8 cellular contexts compared by ENCODE assay signal in the genomic region with DNA sequence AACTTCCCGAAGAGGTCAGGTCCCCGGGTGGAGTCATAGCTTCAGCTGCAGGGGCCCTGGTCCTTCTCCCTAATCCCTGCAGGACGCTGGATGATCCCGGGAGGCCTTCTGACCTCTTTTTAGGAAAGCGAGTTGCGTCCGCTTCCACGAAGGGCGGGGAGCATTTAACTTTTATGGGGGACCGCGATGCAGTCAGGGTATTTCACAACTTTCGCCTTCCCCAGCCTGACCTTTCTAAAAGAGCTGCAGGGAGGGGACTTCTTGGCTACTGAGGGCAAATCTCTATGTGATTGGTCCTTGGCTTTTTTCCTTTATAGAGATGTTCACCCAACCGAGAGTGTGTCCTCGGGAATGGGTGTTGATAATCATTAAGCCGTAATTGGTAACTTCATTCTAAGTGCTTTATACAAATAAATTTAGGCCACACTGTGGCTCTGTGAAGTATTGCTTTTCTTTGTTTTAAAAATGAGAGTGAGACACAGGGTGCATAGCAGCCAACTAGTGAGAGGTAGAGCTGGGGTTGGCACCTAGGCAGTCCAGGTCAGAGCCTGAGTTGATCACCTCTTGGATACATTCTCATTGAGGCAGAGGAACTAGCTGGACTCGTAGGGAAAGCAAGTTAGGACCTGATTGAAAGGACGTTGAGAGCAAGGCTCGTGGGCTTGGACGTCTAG. TPM values are rescaled to one million over a fixed set of nuclear protein-coding genes. Genes with fewer than 3 reads are reported as not detected.
DNase-seq lines count a peak whose midpoint lies in the region; ATAC-seq and TF ChIP-seq lines count a peak whose summit lies in the region.

No MANE protein-coding gene starts in this region.

- H3K27me3 ChIP-seq in SJSA1 (replicated peaks): no peaks in the 10 kb centered on the region
- H3K27me3 ChIP-seq in endodermal cell (ENCODE audit: control insufficient read depth, insufficient read depth, low read length, poor library complexity, severe bottlenecking): no peaks in the 10 kb centered on the region
- H3K27me3 ChIP-seq in mucosa of rectum (ENCODE audit: control insufficient read depth in 2 of 2, insufficient read depth in 2 of 2, low read length in 2 of 2): no peaks in the 10 kb centered on the region

- H3K27ac Mint-ChIP-seq in endodermal cell: no peak overlapping the region

- H3K4me1 Mint-ChIP-seq in endodermal cell: peaks cover 9% of the 10 kb centered on the region

- DNase-seq in activated CD4-positive, alpha-beta T cell treated with anti-CD3 and anti-CD28 coated beads for 48 hours: peak; percentile 15
- no peak for DNase-seq in activated CD4-positive, alpha-beta T cell treated with anti-CD3 and anti-CD28 coated beads, Interleukin-2, amount 50 U/mL, for 1 hour
- DNase-seq in SJSA1 (ENCODE audit: low read depth in 1 of 2, low spot score in 2 of 2): no peak
- peak; percentile 60 for DNase-seq in endodermal cell
- DNase-seq in ureter (ENCODE audit: low spot score): no peak
- DNase-seq in effector CD4-positive, alpha-beta T cell: no peak

- peaks cover 12% of the 10 kb centered on the region for H3K9me3 Mint-ChIP-seq in endodermal cell

- ATAC-seq in HG02885 (IDR thresholded peaks at IDR 0.05; ENCODE audit: poor library complexity, unreplicated experiment): peak; percentile 7

- H3K4me1 ChIP-seq in SJSA1 (replicated peaks): peaks cover 9% of the 10 kb centered on the region; the same call in 1 of the 2 replicates
- H3K4me1 ChIP-seq in endodermal cell (ENCODE audit: control insufficient read depth, insufficient read depth, low read length): no peaks in the 10 kb centered on the region
- H3K4me1 ChIP-seq in mucosa of rectum (ENCODE audit: control insufficient read depth in 2 of 2, insufficient read depth in 2 of 2, low read length in 2 of 2): peaks cover 3 to 10% of the 10 kb centered on the region in 2 donors

- H3K4me3 ChIP-seq in SJSA1 (peak overlapping the region; percentile 59), endodermal cell (ENCODE audit: low read length) (peak overlapping the region; percentile 93), mucosa of rectum (ENCODE audit: low read length in 2 of 2) (peak overlapping the region; percentile 83 to 93)

- H3K27ac ChIP-seq in SJSA1 (no peak overlapping the region), endodermal cell (ENCODE audit: low read depth, low read length) (no peak overlapping the region), mucosa of rectum (ENCODE audit: low read depth in 2 of 2, low read length in 2 of 2) (peak overlapping the region in 1 of 2 donors; percentile 61)

- H3K36me3 ChIP-seq in SJSA1: peaks cover 25% of the 10 kb centered on the region
- H3K36me3 ChIP-seq in endodermal cell (ENCODE audit: control insufficient read depth, insufficient read depth, low read length): peaks cover 7% of the 10 kb centered on the region
- H3K36me3 ChIP-seq in mucosa of rectum (ENCODE audit: control insufficient read depth in 2 of 2, insufficient read depth in 2 of 2, low read length in 2 of 2): peaks cover 17 to 18% of the 10 kb centered on the region in 2 donors

- H3K36me3 Mint-ChIP-seq in endodermal cell (ENCODE audit: low read depth): peaks cover 25% of the 10 kb centered on the region

- H3K4me3 Mint-ChIP-seq in endodermal cell: peak overlapping the region; percentile 85

- peaks cover 14% of the 10 kb centered on the region for H3K27me3 Mint-ChIP-seq in endodermal cell (ENCODE audit: insufficient read depth)

- 0 out of 2 replicates have a peak, but pooled peaks cover 3% of the 10 kb centered on the region for H3K9me3 ChIP-seq in SJSA1 (replicated peaks)
- H3K9me3 ChIP-seq in endodermal cell (ENCODE audit: control insufficient read depth, low read length): peaks cover under 1% of the 10 kb centered on the region
- peaks cover 10 to 12% of the 10 kb centered on the region in 2 donors for H3K9me3 ChIP-seq in mucosa of rectum (ENCODE audit: control insufficient read depth in 2 of 2, low read length in 2 of 2)

- TF ChIP-seq CTCF in endodermal cell (conservative IDR thresholded peaks at IDR 0.05): no peak

- H3K9ac ChIP-seq in endodermal cell (ENCODE audit: extremely low read depth, low read length, poor library complexity, severe bottlenecking) (peak overlapping the region; percentile 42), mucosa of rectum (ENCODE audit: low read depth in 1 of 2, low read length in 2 of 2) (peak overlapping the region; percentile 71 to 82)

- 19 to 26% methylated on average over 15 to 19 of the region's 19 CpGs for WGBS in endodermal cell (ENCODE audit: insufficient coverage in 1 of 2, insufficient read length in 1 of 2), 2 experiments

RNA-seq across cellular contexts. Expression of a gene that starts 0.8 kb away (rescaled TPM):
- 4.3 and 9.7 TPM in 2 replicates for total RNA-seq in SJSA1 (2014; rRNA removed; shearing (Covaris generic))
- 1 to 10 TPM; 3.8 to 5.7 TPM for total RNA-seq in endodermal cell
- polyA plus RNA-seq in endodermal cell (2013, experiment 1 of 2): 3.2 TPM
- polyA plus RNA-seq in endodermal cell (2013, experiment 2 of 2): 3.6 TPM
- 8.8 TPM for total RNA-seq in ureter

RNA-seq across cellular contexts. Expression of a gene that starts 19.6 kb away (rescaled TPM):
- total RNA-seq in SJSA1 (2014; rRNA removed; shearing (Covaris generic)): 6.1 and 11.2 TPM in 2 replicates
- total RNA-seq in endodermal cell (10 to 100 TPM in 1 of 2 donors, 1 to 10 TPM in 1; 9.7 to 12.7 TPM), ureter (9.1 TPM)
- 12.0 TPM for polyA plus RNA-seq in endodermal cell (2013, experiment 1 of 2)
- polyA plus RNA-seq in endodermal cell (2013, experiment 2 of 2): 8.7 TPM

RNA-seq across cellular contexts. Expression of a gene that starts 21.6 kb away (rescaled TPM):
- 8.1 and 9.6 TPM in 2 replicates for total RNA-seq in SJSA1 (2014; rRNA removed; shearing (Covaris generic))
- 1 to 10 TPM; 5.0 to 6.0 TPM for total RNA-seq in endodermal cell
- 8.4 TPM for polyA plus RNA-seq in endodermal cell (2013, experiment 1 of 2)
- 7.0 TPM for polyA plus RNA-seq in endodermal cell (2013, experiment 2 of 2)
- 4.9 TPM for total RNA-seq in ureter

RNA-seq across cellular contexts. Expression of a gene that starts 48.2 kb away (rescaled TPM):
- 3.9 and 7.5 TPM in 2 replicates for total RNA-seq in SJSA1 (2014; rRNA removed; shearing (Covaris generic))
- total RNA-seq in endodermal cell: 1 to 10 TPM; 9.3 TPM
- polyA plus RNA-seq in endodermal cell (2013, experiment 1 of 2): 11.1 TPM
- polyA plus RNA-seq in endodermal cell (2013, experiment 2 of 2): 7.6 TPM
- total RNA-seq in ureter: 16.9 TPM

RNA-seq across cellular contexts. Expression of a gene that starts 52.6 kb away (rescaled TPM):
- 2.0 and 5.4 TPM in 2 replicates for total RNA-seq in SJSA1 (2014; rRNA removed; shearing (Covaris generic))
- 10 to 100 TPM; 11.5 to 11.8 TPM for total RNA-seq in endodermal cell
- polyA plus RNA-seq in endodermal cell (2013, experiment 1 of 2): 4.7 TPM
- 5.0 TPM for polyA plus RNA-seq in endodermal cell (2013, experiment 2 of 2)
- total RNA-seq in ureter: 6.8 TPM

Comparison
In these comparisons a context has a peak if more than half of its experiments do, and no peak if none do; other contexts are left out.
1. DNase-seq: peak in activated CD4-positive, alpha-beta T cell treated with anti-CD3 and anti-CD28 coated beads for 48 hours (single experiment) and endodermal cell (single experiment); none in activated CD4-positive, alpha-beta T cell treated with anti-CD3 and anti-CD28 coated beads, Interleukin-2, amount 50 U/mL, for 1 hour (single experiment), SJSA1 (0 of 2), ureter (single experiment) and effector CD4-positive, alpha-beta T cell (single experiment).
2. Peak in every context shown above with its lines, with median percentiles within 50 percentile points of each other: H3K4me3 ChIP-seq.